In genomic region chr6:166106076-166106686, GRCh38 we compare ENCODE assay signal across 8 cellular contexts.
DNase-seq lines count a peak whose midpoint lies in the region; ATAC-seq and TF ChIP-seq lines count a peak whose summit lies in the region.

No MANE protein-coding gene starts in this region.

- no peaks in the 10 kb centered on the region for H3K36me3 Mint-ChIP-seq in activated T-helper 17 cell treated with anti-CD3 and anti-CD28 coated beads, Interleukin-2, amount 50 U/mL, for 72 hours (ENCODE audit: low read depth)

- no peak overlapping the region for H3K4me2 ChIP-seq in PC-9

- TF ChIP-seq CTCF in PC-9 (conservative IDR thresholded peaks at IDR 0.05) = peak; percentile 85
- peak; percentile 70 to 93 (median 90) for TF ChIP-seq CTCF in ovary (IDR thresholded peaks at IDR 0.05)
- peak; percentile 79 to 91 (median 82) for TF ChIP-seq CTCF in uterus (IDR thresholded peaks at IDR 0.05)

- H3K4me3 ChIP-seq in PC-9 = no peak overlapping the region
- no peak overlapping the region for H3K4me3 ChIP-seq in ovary
- no peak overlapping the region for H3K4me3 ChIP-seq in uterus

- intact Hi-C loops in PC-9 (cut with micrococcal nuclease; ENCODE audit: unreplicated experiment) = loop anchor here (2.0 kb wide), 1 partner anchor 665 kb away; no protein-coding TSS in a partner anchor
- intact Hi-C loops in ovary (cut with DNase I) = loop anchor here in 1 of 4 donors (2.0 kb wide), 1 partner anchor 221 kb away; no protein-coding TSS in a partner anchor
- intact Hi-C loops in uterus (cut with DNase I; ENCODE audit: low total_unique reads) = no loop called here

- H3K27ac ChIP-seq in PC-9 (no peak overlapping the region), ovary (no peak overlapping the region), uterus (no peak overlapping the region)

- TF ChIP-seq POLR2A in ovary (IDR thresholded peaks at IDR 0.05) (no peak), uterus (IDR thresholded peaks at IDR 0.05) (no peak)

- peaks cover 9% of the 10 kb centered on the region for H3K27me3 Mint-ChIP-seq in activated T-helper 17 cell treated with anti-CD3 and anti-CD28 coated beads, Interleukin-2, amount 50 U/mL, for 72 hours

- no TSS peak for BruUV-seq in PC-9 (replicated peaks; lab: Mats Ljungman, UMichigan)

- no peak overlapping the region for H2AFZ ChIP-seq in PC-9

- H3K4me1 Mint-ChIP-seq in activated T-helper 17 cell treated with anti-CD3 and anti-CD28 coated beads, Interleukin-2, amount 50 U/mL, for 72 hours = no peaks in the 10 kb centered on the region

- H3K79me2 ChIP-seq in PC-9 (ENCODE audit: low read depth) = no peaks in the 10 kb centered on the region

- no peaks in the 10 kb centered on the region for H4K20me1 ChIP-seq in PC-9 (ENCODE audit: insufficient read depth)

- POLR2A ChIA-PET in PC-9 (lab: Charles Lee; ENCODE audit: unreplicated experiment) = no interaction called here

- no peaks in the 10 kb centered on the region for H3F3A ChIP-seq in PC-9 (ENCODE audit: insufficient read depth, low read depth)

- no peaks in the 10 kb centered on the region for H3K9me3 ChIP-seq in PC-9 (ENCODE audit: insufficient read depth, low read depth)
- no peaks in the 10 kb centered on the region for H3K9me3 ChIP-seq in ovary
- H3K9me3 ChIP-seq in uterus = peaks cover 0 to 4% of the 10 kb centered on the region in 2 donors

- peaks cover 10% of the 10 kb centered on the region; the same call in 1 of the 2 replicates for H3K27me3 ChIP-seq in PC-9 (ENCODE audit: insufficient read depth, low read depth)
- H3K27me3 ChIP-seq in ovary = no peaks in the 10 kb centered on the region
- no peaks in the 10 kb centered on the region for H3K27me3 ChIP-seq in uterus

- peaks cover 10% of the 10 kb centered on the region for H3K9me3 Mint-ChIP-seq in activated T-helper 17 cell treated with anti-CD3 and anti-CD28 coated beads, Interleukin-2, amount 50 U/mL, for 72 hours

- H3K27ac Mint-ChIP-seq in activated T-helper 17 cell treated with anti-CD3 and anti-CD28 coated beads, Interleukin-2, amount 50 U/mL, for 72 hours = no peak overlapping the region

- H3K36me3 ChIP-seq in PC-9 (ENCODE audit: low read depth) (no peaks in the 10 kb centered on the region), ovary (no peaks in the 10 kb centered on the region), uterus (no peaks in the 10 kb centered on the region)

- DNase-seq in DMS 273 (lab: John Stamatoyannopoulos, UW; ENCODE audit: unreplicated experiment) (peak; percentile 82), PC-9 (peak in 1 of 2 experiments; percentile 31), foreskin melanocyte (peak; percentile 58), ovary (peak; percentile 59 to 88 (median 84)), uterus (peak; percentile 74)

- peak; percentile 87 for ATAC-seq in GM21423 (IDR thresholded peaks at IDR 0.05; ENCODE audit: unreplicated experiment)
- ATAC-seq in activated T-helper 17 cell treated with anti-CD3 and anti-CD28 coated beads, Interleukin-2, amount 50 U/mL, for 72 hours (replicated peaks) = peak; percentile 16

- H3K9me2 ChIP-seq in PC-9 (ENCODE audit: insufficient read depth) = no peaks in the 10 kb centered on the region

- WGBS in ovary, 3 donors = 1% methylated on average over 11 of the region's 11 CpGs

- no peak for TF ChIP-seq EP300 in Ishikawa (IDR thresholded peaks at IDR 0.05; ENCODE audit: borderline replicate concordance)
- TF ChIP-seq EP300 in ovary (IDR thresholded peaks at IDR 0.05) = no peak

- no peak overlapping the region for H3K4me3 Mint-ChIP-seq in activated T-helper 17 cell treated with anti-CD3 and anti-CD28 coated beads, Interleukin-2, amount 50 U/mL, for 72 hours

- TF ChIP-seq RAD21 in Ishikawa (IDR thresholded peaks at IDR 0.05; ENCODE audit: low read depth) = peak; percentile 96

- CTCF ChIA-PET in PC-9 (lab: Charles Lee) = no interaction called here

- H3K4me1 ChIP-seq in PC-9 (replicated peaks; ENCODE audit: insufficient read depth) (no peaks in the 10 kb centered on the region), ovary (ENCODE audit: insufficient read depth) (no peaks in the 10 kb centered on the region), uterus (no peaks in the 10 kb centered on the region)

TF ChIP-seq in Ishikawa, 13 proteins besides CTCF, POLR2A, EP300 and RAD21:
- no peak for TF ChIP-seq REST (IDR thresholded peaks at IDR 0.05; ENCODE audit: low read depth)
- TF ChIP-seq YY1 (IDR thresholded peaks at IDR 0.05; ENCODE audit: low read depth) = no peak
- no peak for TF ChIP-seq EGR1 (IDR thresholded peaks at IDR 0.05)
- TF ChIP-seq CREB1 (IDR thresholded peaks at IDR 0.05; ENCODE audit: low read depth) = no peak
- TF ChIP-seq NFIC (IDR thresholded peaks at IDR 0.05) = no peak
- TF ChIP-seq CEBPB (IDR thresholded peaks at IDR 0.05) = no peak
- no peak for TF ChIP-seq MAX (IDR thresholded peaks at IDR 0.05)
- no peak for TF ChIP-seq TCF12 (IDR thresholded peaks at IDR 0.05; ENCODE audit: low read depth)
- no peak for TF ChIP-seq TEAD4 (IDR thresholded peaks at IDR 0.05)
- TF ChIP-seq FOXM1 (IDR thresholded peaks at IDR 0.05; ENCODE audit: borderline replicate concordance, low read depth) = no peak
- TF ChIP-seq ZBTB7A (IDR thresholded peaks at IDR 0.05; ENCODE audit: low read depth) = no peak
- no peak for TF ChIP-seq USF1 (IDR thresholded peaks at IDR 0.05)
- no peak for TF ChIP-seq TAF1 (IDR thresholded peaks at IDR 0.05; ENCODE audit: low read depth)
